Comparison of ENCODE assay signal across 10 cellular contexts in the genomic region with DNA sequence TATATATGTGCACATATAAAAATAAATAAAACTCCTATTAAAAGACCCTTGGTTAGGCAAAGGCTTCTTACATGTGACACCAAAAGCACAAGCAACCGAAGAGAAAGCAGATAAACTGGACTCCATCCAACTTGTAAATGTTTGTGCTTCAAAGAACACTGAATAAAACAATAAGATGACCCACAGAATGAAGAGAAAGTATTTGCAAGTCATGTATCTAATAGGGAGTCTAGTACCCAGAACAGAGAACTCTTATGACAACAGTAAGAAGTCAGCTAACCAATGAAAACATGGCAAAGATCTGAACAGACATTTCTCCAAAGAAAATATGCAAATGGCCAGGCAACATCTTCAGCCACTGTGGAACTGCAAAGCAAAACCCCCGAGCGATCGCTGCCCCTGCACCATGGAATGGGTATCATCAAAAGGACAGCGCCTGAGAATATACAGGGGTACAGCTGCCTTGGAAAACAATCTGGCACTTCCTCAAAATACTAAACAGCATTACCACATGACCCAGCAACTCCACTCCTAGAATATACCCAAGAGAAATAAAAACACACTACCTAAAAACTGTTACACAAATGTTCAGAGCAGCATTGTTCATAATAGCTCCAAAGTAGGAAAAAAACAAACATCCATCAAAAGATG. TPM values are rescaled to one million over a fixed set of nuclear protein-coding genes. Genes with fewer than 3 reads are reported as not detected.
DNase-seq lines count a peak whose midpoint lies in the region; ATAC-seq and TF ChIP-seq lines count a peak whose summit lies in the region.
"Had no signal": no experiment of that assay in that cellular context is flagged by ENCODE, and none has a peak within 500 bp of the region (broad histone marks: within the 10 kb centered on the region; RNA-seq: fewer than 3 reads in every experiment).

No MANE protein-coding gene starts in this region.

- H4K20me1 ChIP-seq in PC-3 (ENCODE audit: low read length) (peaks cover 55% of the 10 kb centered on the region; the same call in 1 of the 2 replicates), OCI-LY7 (ENCODE audit: insufficient read depth, low read length) (peaks cover 18% of the 10 kb centered on the region)

- no peaks in the 10 kb centered on the region for H3K9me3 ChIP-seq in PC-3 (ENCODE audit: low read length)
- no peaks in the 10 kb centered on the region for H3K9me3 ChIP-seq in OCI-LY7 (ENCODE audit: low read length)

- peak overlapping the region; percentile 76 for H3K27ac Mint-ChIP-seq in stimulated activated naive CD8-positive, alpha-beta T cell treated with anti-CD3 and anti-CD28 coated beads, Interleukin-15, Interleukin-2, amounts not matched to agents 100 ng/mL and 50 ng/mL, for 24 hours
- H3K27ac Mint-ChIP-seq in activated T-helper 17 cell treated with anti-CD3 and anti-CD28 coated beads, Interleukin-2, amount 50 U/mL, for 72 hours, result peak overlapping the region; percentile 36
- peak overlapping the region; percentile 3 to 83 (median 67) for H3K27ac Mint-ChIP-seq in immature natural killer cell

- peaks cover 98% of the 10 kb centered on the region for H3K79me2 ChIP-seq in PC-3 (ENCODE audit: low read length)
- H3K79me2 ChIP-seq in OCI-LY7 (ENCODE audit: insufficient read depth, low read depth, low read length), result peaks cover 91% of the 10 kb centered on the region

- 0 out of 2 replicates have a peak, but pooled peaks cover 2% of the 10 kb centered on the region for H3K36me3 ChIP-seq in PC-3 (ENCODE audit: low read depth, low read length)
- peaks cover 61% of the 10 kb centered on the region for H3K36me3 ChIP-seq in OCI-LY7 (ENCODE audit: insufficient read depth, low read length)

- H3K36me3 Mint-ChIP-seq in stimulated activated naive CD8-positive, alpha-beta T cell treated with anti-CD3 and anti-CD28 coated beads, Interleukin-15, Interleukin-2, amounts not matched to agents 100 ng/mL and 50 ng/mL, for 24 hours (ENCODE audit: low read depth), result peaks cover 53% of the 10 kb centered on the region
- H3K36me3 Mint-ChIP-seq in activated T-helper 17 cell treated with anti-CD3 and anti-CD28 coated beads, Interleukin-2, amount 50 U/mL, for 72 hours (ENCODE audit: low read depth), result peaks cover 64% of the 10 kb centered on the region
- no peaks in the 10 kb centered on the region for H3K36me3 Mint-ChIP-seq in immature natural killer cell

- no peak overlapping the region for H3K27ac ChIP-seq in PC-3 (ENCODE audit: low read length)
- H3K27ac ChIP-seq in OCI-LY7 (ENCODE audit: low read depth, low read length, poor library complexity, severe bottlenecking), result no peak overlapping the region
- H3K27ac ChIP-seq: GM23248 had no signal

- no peak for DNase-seq in stimulated activated naive CD8-positive, alpha-beta T cell treated with anti-CD3 and anti-CD28 coated beads, Interleukin-15, Interleukin-2, amounts not matched to agents 100 U/mL and 50 U/mL, for 24 hours
- no peak for DNase-seq in immature natural killer cell
- DNase-seq in PC-3, result no peak
- no peak for DNase-seq in OCI-LY7 (ENCODE audit: low spot score)
- no peak for DNase-seq in NCI-H187 treated with DMSO at 0.1 percent for 48 hours (lab: John Stamatoyannopoulos, UW)
- DNase-seq: foreskin fibroblast, GM23248 had no signal

- H3K27me3 Mint-ChIP-seq in stimulated activated naive CD8-positive, alpha-beta T cell treated with anti-CD3 and anti-CD28 coated beads, Interleukin-15, Interleukin-2, amounts not matched to agents 100 ng/mL and 50 ng/mL, for 24 hours, result no peaks in the 10 kb centered on the region
- no peaks in the 10 kb centered on the region for H3K27me3 Mint-ChIP-seq in activated T-helper 17 cell treated with anti-CD3 and anti-CD28 coated beads, Interleukin-2, amount 50 U/mL, for 72 hours
- H3K27me3 Mint-ChIP-seq in immature natural killer cell (ENCODE audit: low read depth in 3 of 3), result peaks cover 7 to 17% (median 11%) of the 10 kb centered on the region in 3 donors

- CTCF ChIA-PET in PC-3 (lab: Charles Lee) (no interaction called here), OCI-LY7 (lab: Charles Lee; ENCODE audit: unreplicated experiment) (no interaction called here)

- H3K4me2 ChIP-seq in PC-3 (ENCODE audit: low read length) (no peak overlapping the region), OCI-LY7 (ENCODE audit: low read length) (no peak overlapping the region)

- H3K4me3 Mint-ChIP-seq in stimulated activated naive CD8-positive, alpha-beta T cell treated with anti-CD3 and anti-CD28 coated beads, Interleukin-15, Interleukin-2, amounts not matched to agents 100 ng/mL and 50 ng/mL, for 24 hours, result peak overlapping the region; percentile 15
- H3K4me3 Mint-ChIP-seq in activated T-helper 17 cell treated with anti-CD3 and anti-CD28 coated beads, Interleukin-2, amount 50 U/mL, for 72 hours, result no peak overlapping the region
- H3K4me3 Mint-ChIP-seq in immature natural killer cell, result peak overlapping the region in 4 of 5 donors; percentile 30 to 52 (median 36)

- H3K4me1 Mint-ChIP-seq in stimulated activated naive CD8-positive, alpha-beta T cell treated with anti-CD3 and anti-CD28 coated beads, Interleukin-15, Interleukin-2, amounts not matched to agents 100 ng/mL and 50 ng/mL, for 24 hours (ENCODE audit: low read depth), result peaks cover 82% of the 10 kb centered on the region
- H3K4me1 Mint-ChIP-seq in activated T-helper 17 cell treated with anti-CD3 and anti-CD28 coated beads, Interleukin-2, amount 50 U/mL, for 72 hours, result peaks cover 46% of the 10 kb centered on the region
- H3K4me1 Mint-ChIP-seq in immature natural killer cell, result peaks cover 80 to 87% of the 10 kb centered on the region in 2 donors

- H3K27me3 ChIP-seq in PC-3 (ENCODE audit: low read length), result no peaks in the 10 kb centered on the region

- H3K9ac ChIP-seq in PC-3 (ENCODE audit: low read length), result no peak overlapping the region
- H3K9ac ChIP-seq: GM23248 had no signal

- H2AFZ ChIP-seq in PC-3 (ENCODE audit: low read length) (no peak overlapping the region), OCI-LY7 (ENCODE audit: low read length) (no peak overlapping the region)
- H2AFZ ChIP-seq: GM23248 had no signal

- TF ChIP-seq CTCF in PC-3 (conservative IDR thresholded peaks at IDR 0.05; ENCODE audit: low read depth, low read length), result no peak
- TF ChIP-seq CTCF in OCI-LY7 (conservative IDR thresholded peaks at IDR 0.05; ENCODE audit: low read length), result no peak

- no peaks in the 10 kb centered on the region for H3F3A ChIP-seq in PC-3 (ENCODE audit: low read length, unreplicated experiment)

- H3K4me1 ChIP-seq in PC-3 (ENCODE audit: insufficient read depth, low read length) (peaks cover 6% of the 10 kb centered on the region), OCI-LY7 (ENCODE audit: insufficient read depth, low read length, poor library complexity, severe bottlenecking) (no peaks in the 10 kb centered on the region)

- H3K4me3 ChIP-seq in PC-3 (ENCODE audit: low read length) (no peak overlapping the region), OCI-LY7 (ENCODE audit: low read depth, low read length, poor library complexity, severe bottlenecking) (no peak overlapping the region)
- H3K4me3 ChIP-seq: GM23248 had no signal

- BruUV-seq in PC-3 (replicated peaks; lab: Mats Ljungman, UMichigan), result no TSS peak
- BruUV-seq in OCI-LY7 (replicated peaks; lab: Mats Ljungman, UMichigan), result no TSS peak

- intact Hi-C loops in PC-3 (cut with micrococcal nuclease), result no loop called here
- intact Hi-C loops in OCI-LY7 (cut with micrococcal nuclease; ENCODE audit: unreplicated experiment), result no loop called here

- POLR2A ChIA-PET in PC-3 (lab: Charles Lee; ENCODE audit: unreplicated experiment), result no interaction called here
- POLR2A ChIA-PET in OCI-LY7 (lab: Charles Lee), result no interaction called here

- ATAC-seq in stimulated activated naive CD8-positive, alpha-beta T cell treated with anti-CD3 and anti-CD28 coated beads, Interleukin-15, Interleukin-2, amounts not matched to agents 100 U/mL and 50 U/mL, for 24 hours, result no peak
- no peak for ATAC-seq in activated T-helper 17 cell treated with anti-CD3 and anti-CD28 coated beads, Interleukin-2, amount 50 U/mL, for 72 hours (replicated peaks)
- ATAC-seq in HG03039 (IDR thresholded peaks at IDR 0.05; ENCODE audit: unreplicated experiment), result no peak
- no peak for ATAC-seq in PC-3

- H3K9me3 Mint-ChIP-seq in stimulated activated naive CD8-positive, alpha-beta T cell treated with anti-CD3 and anti-CD28 coated beads, Interleukin-15, Interleukin-2, amounts not matched to agents 100 ng/mL and 50 ng/mL, for 24 hours, result no peaks in the 10 kb centered on the region
- H3K9me3 Mint-ChIP-seq in activated T-helper 17 cell treated with anti-CD3 and anti-CD28 coated beads, Interleukin-2, amount 50 U/mL, for 72 hours, result no peaks in the 10 kb centered on the region
- no peaks in the 10 kb centered on the region for H3K9me3 Mint-ChIP-seq in immature natural killer cell

- H3K9me2 ChIP-seq in PC-3 (replicated peaks; ENCODE audit: low read length) (no peaks in the 10 kb centered on the region), OCI-LY7 (ENCODE audit: insufficient read depth, low read length) (no peaks in the 10 kb centered on the region)

RNA-seq across cellular contexts. Expression of a gene that starts 17.2 kb away (rescaled TPM):
- total RNA-seq in activated T-helper 17 cell treated with anti-CD3 and anti-CD28 coated beads, Interleukin-2, amount 50 U/mL, for 72 hours, result 10 to 100 TPM; 43.4 to 43.8 TPM
- 1 to 10 TPM; 1.5 to 4.5 (median 2.1) TPM for polyA plus RNA-seq in immature natural killer cell
- total RNA-seq in PC-3 (2014; rRNA removed) (19.1 and 23.0 TPM in 2 replicates), OCI-LY7 (2022) (46.6 and 47.3 TPM in 2 replicates)
- 37.3 and 38.1 TPM in 2 replicates for total RNA-seq in OCI-LY7 (2014; rRNA removed; shearing (Covaris generic))

RNA-seq across cellular contexts. Expression of a gene that starts 43.2 kb away (rescaled TPM):
- 10 to 100 TPM; 27.1 to 28.5 TPM for total RNA-seq in activated T-helper 17 cell treated with anti-CD3 and anti-CD28 coated beads, Interleukin-2, amount 50 U/mL, for 72 hours
- polyA plus RNA-seq in immature natural killer cell, result 1 to 10 TPM; 4.1 to 9.7 (median 4.6) TPM
- 11.5 and 14.3 TPM in 2 replicates for total RNA-seq in PC-3 (2014; rRNA removed)
- total RNA-seq in OCI-LY7 (2014; rRNA removed; shearing (Covaris generic)), result 27.8 and 30.4 TPM in 2 replicates
- 31.6 and 33.6 TPM in 2 replicates for total RNA-seq in OCI-LY7 (2022)
